In the genomic region with DNA sequence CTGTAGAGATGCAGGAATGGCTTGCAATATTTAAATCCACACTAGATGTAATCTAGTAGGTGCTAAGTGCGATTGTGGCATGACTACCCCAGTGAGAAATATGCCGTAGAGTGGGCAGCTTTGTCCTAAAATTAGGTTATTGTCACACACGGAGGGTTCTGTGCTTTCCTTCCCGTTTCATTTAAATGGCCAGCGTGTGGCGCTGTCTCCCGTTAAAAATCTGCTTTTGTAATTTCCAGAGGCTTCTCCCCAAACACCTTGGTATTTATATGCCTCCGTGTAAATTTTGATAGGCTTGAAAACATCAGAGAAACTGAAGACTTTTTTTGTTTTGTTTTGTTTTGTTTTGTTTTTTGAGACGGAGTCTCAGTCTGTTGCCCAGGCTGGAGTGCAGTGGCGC, we compare ENCODE assay signal across 11 cellular contexts. TPM values are rescaled to one million over a fixed set of nuclear protein-coding genes. Genes with fewer than 3 reads are reported as not detected.
DNase-seq lines count a peak whose midpoint lies in the region; ATAC-seq, FAIRE-seq and TF ChIP-seq lines count a peak whose summit lies in the region.
"Had no signal": no experiment of that assay in that cellular context is flagged by ENCODE, and none has a peak within 500 bp of the region (broad histone marks: within the 10 kb centered on the region; RNA-seq: fewer than 3 reads in every experiment).

No MANE protein-coding gene starts in this region.

- peak; percentile 1 for DNase-seq in LoVo (ENCODE audit: low spot score)
- peak; percentile 5 to 6 for DNase-seq in cardiac fibroblast (ENCODE audit: low read depth in 2 of 2)
- peak; percentile 9 for DNase-seq in occipital lobe (lab: John Stamatoyannopoulos, UW)
- no peak for DNase-seq in GDM1 (lab: John Stamatoyannopoulos, UW)
- no peak for DNase-seq in GF-D8 (lab: John Stamatoyannopoulos, UW)
- DNase-seq: effector CD4-positive, alpha-beta T cell; NCI-H1105 treated with DMSO at 0.1 percent for 48 hours had no signal

- peak; percentile 60 for FAIRE-seq in G401.6 (lab: Jason Lieb, UNC)
- FAIRE-seq: keratinocyte had no signal

- H3K4me3 ChIP-seq in cardiac fibroblast (replicated peaks in 1 of 2; ENCODE audit: low read depth in 2 of 2, low read length in 2 of 2) = no peak overlapping the region
- H3K4me3 ChIP-seq: SJSA1 had no signal

- ATAC-seq in GM18870 (IDR thresholded peaks at IDR 0.05; ENCODE audit: unreplicated experiment) = no peak

- TF ChIP-seq CTCF in cardiac fibroblast (IDR thresholded peaks at IDR 0.05; ENCODE audit: low read depth, low read length) = peak; percentile 7

RNA-seq across cellular contexts. Expression of a gene that starts 34.9 kb away (rescaled TPM):
- total RNA-seq in occipital lobe = not detected

Comparison
In these comparisons a context has a peak if more than half of its experiments do, and no peak if none do; other contexts are left out.
1. DNase-seq: peak in LoVo (single experiment), cardiac fibroblast (2 of 2) and occipital lobe (single experiment); none in GDM1 (single experiment) and GF-D8 (single experiment).